Comparison of ENCODE assay signal across 10 cellular contexts in genomic region chr4:77586953-77587383, GRCh38. TPM values are rescaled to one million over a fixed set of nuclear protein-coding genes. Genes with fewer than 3 reads are reported as not detected.
DNase-seq lines count a peak whose midpoint lies in the region; ATAC-seq and TF ChIP-seq lines count a peak whose summit lies in the region.
"Had no signal": no experiment of that assay in that cellular context is flagged by ENCODE, and none has a peak within 500 bp of the region (broad histone marks: within the 10 kb centered on the region; RNA-seq: fewer than 3 reads in every experiment).

No MANE protein-coding gene starts in this region.

- H3K4me3 Mint-ChIP-seq in T-helper 1 cell treated with Interleukin-12 subunit alpha and Interleukin-12 subunit beta and Interleukin-4 antibody, amounts not matched to agents 30 μg/mL and 1 μg/mL, for 36 hours, result peak overlapping the region; percentile 47

- H3K9me3 Mint-ChIP-seq in T-helper 1 cell treated with Interleukin-12 subunit alpha and Interleukin-12 subunit beta and Interleukin-4 antibody, amounts not matched to agents 30 μg/mL and 1 μg/mL, for 36 hours, result peaks cover 5% of the 10 kb centered on the region

- peak; percentile 99 for ATAC-seq in HG03060 (IDR thresholded peaks at IDR 0.05; ENCODE audit: low read depth, unreplicated experiment)
- ATAC-seq in foreskin keratinocyte, result peak; percentile 97
- ATAC-seq: A549 had no signal

- no peak for TF ChIP-seq CTCF in foreskin keratinocyte (conservative IDR thresholded peaks at IDR 0.05)

- peaks cover 15% of the 10 kb centered on the region for H3K4me1 ChIP-seq in foreskin keratinocyte

- peaks cover 4% of the 10 kb centered on the region for H3K36me3 Mint-ChIP-seq in T-helper 1 cell treated with Interleukin-12 subunit alpha and Interleukin-12 subunit beta and Interleukin-4 antibody, amounts not matched to agents 30 μg/mL and 1 μg/mL, for 36 hours (ENCODE audit: low read depth)

- peak; percentile 62 for DNase-seq in NK-92 treated with Interleukin-12 subunit alpha and Interleukin-12 subunit beta, amount 100 ng/mL, for 24 hours (lab: John Stamatoyannopoulos, UW)
- DNase-seq in NK-92 (lab: John Stamatoyannopoulos, UW; ENCODE audit: unreplicated experiment) (no peak), foreskin keratinocyte (peak; percentile 93 to 95), NCI-H748 (lab: John Stamatoyannopoulos, UW; ENCODE audit: unreplicated experiment) (no peak), NCI-H82 (lab: John Stamatoyannopoulos, UW) (no peak), NCI-H2107 treated with DMSO at 0.1 percent for 48 hours (lab: John Stamatoyannopoulos, UW; ENCODE audit: unreplicated experiment) (no peak)

- no peaks in the 10 kb centered on the region for H3K27me3 ChIP-seq in foreskin keratinocyte

- peaks cover 37% of the 10 kb centered on the region for H3K4me1 Mint-ChIP-seq in T-helper 1 cell treated with Interleukin-12 subunit alpha and Interleukin-12 subunit beta and Interleukin-4 antibody, amounts not matched to agents 30 μg/mL and 1 μg/mL, for 36 hours (ENCODE audit: low read depth)

- peaks cover 28% of the 10 kb centered on the region for H3K27me3 Mint-ChIP-seq in T-helper 1 cell treated with Interleukin-12 subunit alpha and Interleukin-12 subunit beta and Interleukin-4 antibody, amounts not matched to agents 30 μg/mL and 1 μg/mL, for 36 hours (ENCODE audit: low read depth)

- H3K27ac Mint-ChIP-seq in T-helper 1 cell treated with Interleukin-12 subunit alpha and Interleukin-12 subunit beta and Interleukin-4 antibody, amounts not matched to agents 30 μg/mL and 1 μg/mL, for 36 hours, result peak overlapping the region; percentile 72

- peak overlapping the region; percentile 80 for H3K27ac ChIP-seq in foreskin keratinocyte
- H3K27ac ChIP-seq: A549 had no signal

RNA-seq across cellular contexts. Expression of gene CXCL13, which starts 18.7 kb away (rescaled TPM):
- not detected in 2 replicates for total RNA-seq in foreskin keratinocyte
- polyA plus RNA-seq in foreskin keratinocyte, result not detected in 2 replicates
- total RNA-seq: mononuclear cell had no signal
- polyA plus RNA-seq: A549 had no signal

Comparison
In these comparisons a context has a peak if more than half of its experiments do, and no peak if none do; other contexts are left out.
1. DNase-seq: peak in NK-92 treated with Interleukin-12 subunit alpha and Interleukin-12 subunit beta, amount 100 ng/mL, for 24 hours (single experiment) and foreskin keratinocyte (2 of 2); none in NK-92 (single experiment), NCI-H748 (single experiment), NCI-H82 (single experiment) and NCI-H2107 treated with DMSO at 0.1 percent for 48 hours (single experiment).